In the genomic region with DNA sequence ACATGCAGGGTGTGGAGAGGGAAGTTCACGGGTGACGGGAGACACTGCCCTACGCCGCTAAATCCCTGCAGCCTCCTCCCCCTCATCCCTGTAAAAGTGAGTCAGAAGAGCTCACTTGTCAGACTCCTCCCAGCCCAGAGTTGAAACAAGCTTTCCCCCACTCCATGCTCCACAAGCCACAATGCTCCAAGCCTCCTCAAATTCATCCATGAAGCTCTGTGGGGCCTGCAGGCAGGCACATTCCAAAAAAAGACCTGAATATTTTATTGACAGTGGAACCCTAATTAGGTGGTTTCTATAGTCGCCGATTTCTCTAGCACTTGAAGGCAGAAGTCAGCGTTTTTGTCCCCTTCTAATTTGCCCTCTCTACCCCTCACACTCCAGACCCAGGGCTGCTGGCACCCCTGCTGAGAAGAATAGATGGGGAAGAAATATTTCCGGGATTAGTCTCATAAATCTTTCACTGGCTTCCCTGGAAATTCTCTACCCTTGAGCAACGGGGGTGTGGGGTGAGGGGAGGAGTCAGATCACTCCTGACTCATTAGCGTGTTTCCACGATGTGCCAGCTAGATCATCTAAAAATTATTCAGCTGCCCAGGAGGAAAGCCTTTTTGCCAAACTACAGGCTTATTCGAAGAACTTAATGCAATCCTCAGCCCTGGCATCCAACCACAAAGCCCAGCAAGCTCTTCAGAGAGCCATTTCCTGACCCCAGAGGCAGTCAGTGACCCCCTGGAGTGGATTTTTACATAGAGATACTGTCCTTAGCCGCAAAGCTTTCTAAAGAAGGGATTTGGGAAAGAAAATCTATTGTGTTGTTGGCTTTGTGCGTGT, we compare ENCODE assay signal across 1 cellular context.
A peak's percentile ranks its signal among the peaks of the same experiment; 100 is the strongest.
TF ChIP-seq lines count a peak whose summit lies in the region.

No MANE protein-coding gene starts in this region.

TF ChIP-seq in HEK293, 187 proteins besides CTCF, POLR2A, EP300 and RAD21 (continued from another document and continues in another):
- TF ChIP-seq ZNF513 (tag by site-specific recombination; IDR thresholded peaks at IDR 0.05): peak; percentile 22; the same call in 1 of the 2 replicates
- TF ChIP-seq ZNF580 (tag by site-specific recombination; IDR thresholded peaks at IDR 0.05): peak; percentile 81; the same call in 1 of the 2 replicates
- TF ChIP-seq, protein P1, sequence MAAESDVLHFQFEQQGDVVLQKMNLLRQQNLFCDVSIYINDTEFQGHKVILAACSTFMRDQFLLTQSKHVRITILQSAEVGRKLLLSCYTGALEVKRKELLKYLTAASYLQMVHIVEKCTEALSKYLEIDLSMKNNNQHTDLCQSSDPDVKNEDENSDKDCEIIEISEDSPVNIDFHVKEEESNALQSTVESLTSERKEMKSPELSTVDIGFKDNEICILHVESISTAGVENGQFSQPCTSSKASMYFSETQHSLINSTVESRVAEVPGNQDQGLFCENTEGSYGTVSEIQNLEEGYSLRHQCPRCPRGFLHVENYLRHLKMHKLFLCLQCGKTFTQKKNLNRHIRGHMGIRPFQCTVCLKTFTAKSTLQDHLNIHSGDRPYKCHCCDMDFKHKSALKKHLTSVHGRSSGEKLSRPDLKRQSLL (tag by site-specific recombination; IDR thresholded peaks at IDR 0.05): peak; percentile 86
- TF ChIP-seq ZNF704 (tag by site-specific recombination; IDR thresholded peaks at IDR 0.05): no peak
- TF ChIP-seq, protein P2, sequence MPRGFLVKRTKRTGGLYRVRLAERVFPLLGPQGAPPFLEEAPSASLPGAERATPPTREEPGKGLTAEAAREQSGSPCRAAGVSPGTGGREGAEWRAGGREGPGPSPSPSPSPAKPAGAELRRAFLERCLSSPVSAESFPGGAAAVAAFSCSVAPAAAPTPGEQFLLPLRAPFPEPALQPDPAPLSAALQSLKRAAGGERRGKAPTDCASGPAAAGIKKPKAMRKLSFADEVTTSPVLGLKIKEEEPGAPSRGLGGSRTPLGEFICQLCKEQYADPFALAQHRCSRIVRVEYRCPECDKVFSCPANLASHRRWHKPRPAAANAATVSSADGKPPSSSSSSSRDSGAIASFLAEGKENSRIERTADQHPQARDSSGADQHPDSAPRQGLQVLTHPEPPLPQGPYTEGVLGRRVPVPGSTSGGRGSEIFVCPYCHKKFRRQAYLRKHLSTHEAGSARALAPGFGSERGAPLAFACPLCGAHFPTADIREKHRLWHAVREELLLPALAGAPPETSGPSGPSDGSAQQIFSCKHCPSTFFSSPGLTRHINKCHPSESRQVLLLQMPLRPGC (tag by site-specific recombination; IDR thresholded peaks at IDR 0.05): peak; percentile 79; the same call in 1 of the 2 replicates
- TF ChIP-seq ZNF830 (tag by site-specific recombination; IDR thresholded peaks at IDR 0.05; ENCODE audit: low read depth): no peak
- TF ChIP-seq ZNF114 (tag by site-specific recombination; IDR thresholded peaks at IDR 0.05): no peak
- TF ChIP-seq ZNF184 (tag by site-specific recombination; IDR thresholded peaks at IDR 0.05): peak; percentile 90; the same call in 1 of the 2 replicates
- TF ChIP-seq ZNF366 (tag by site-specific recombination; conservative IDR thresholded peaks at IDR 0.05): 0 out of 2 replicates have a peak, but pooled peaks have one; percentile 56
- no peak for TF ChIP-seq ZNF266 (tag by site-specific recombination; IDR thresholded peaks at IDR 0.05; ENCODE audit: low read depth)
- TF ChIP-seq, protein P3, sequence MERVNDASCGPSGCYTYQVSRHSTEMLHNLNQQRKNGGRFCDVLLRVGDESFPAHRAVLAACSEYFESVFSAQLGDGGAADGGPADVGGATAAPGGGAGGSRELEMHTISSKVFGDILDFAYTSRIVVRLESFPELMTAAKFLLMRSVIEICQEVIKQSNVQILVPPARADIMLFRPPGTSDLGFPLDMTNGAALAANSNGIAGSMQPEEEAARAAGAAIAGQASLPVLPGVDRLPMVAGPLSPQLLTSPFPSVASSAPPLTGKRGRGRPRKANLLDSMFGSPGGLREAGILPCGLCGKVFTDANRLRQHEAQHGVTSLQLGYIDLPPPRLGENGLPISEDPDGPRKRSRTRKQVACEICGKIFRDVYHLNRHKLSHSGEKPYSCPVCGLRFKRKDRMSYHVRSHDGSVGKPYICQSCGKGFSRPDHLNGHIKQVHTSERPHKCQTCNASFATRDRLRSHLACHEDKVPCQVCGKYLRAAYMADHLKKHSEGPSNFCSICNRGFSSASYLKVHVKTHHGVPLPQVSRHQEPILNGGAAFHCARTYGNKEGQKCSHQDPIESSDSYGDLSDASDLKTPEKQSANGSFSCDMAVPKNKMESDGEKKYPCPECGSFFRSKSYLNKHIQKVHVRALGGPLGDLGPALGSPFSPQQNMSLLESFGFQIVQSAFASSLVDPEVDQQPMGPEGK (tag by site-specific recombination; IDR thresholded peaks at IDR 0.05): peak; percentile 88
- TF ChIP-seq ZNF426 (tag by site-specific recombination; IDR thresholded peaks at IDR 0.05): no peak
- peak; percentile 84 for TF ChIP-seq MZF1 (tag by site-specific recombination; IDR thresholded peaks at IDR 0.05; ENCODE audit: borderline replicate concordance)
- peak; percentile 64 for TF ChIP-seq ZNF660 (tag by site-specific recombination; IDR thresholded peaks at IDR 0.05)
- peak; percentile 85; the same call in 1 of the 2 replicates for TF ChIP-seq ZNF629 (tag by site-specific recombination; IDR thresholded peaks at IDR 0.05)
- TF ChIP-seq ZNF239 (tag by site-specific recombination; IDR thresholded peaks at IDR 0.05): no peak
- 0 out of 2 replicates have a peak, but pooled peaks have one; percentile 30 for TF ChIP-seq BCL11A (tag by site-specific recombination; IDR thresholded peaks at IDR 0.05; ENCODE audit: low read depth)
- 0 out of 2 replicates have a peak, but pooled peaks have one; percentile 33 for TF ChIP-seq ZSCAN4 (tag by site-specific recombination; IDR thresholded peaks at IDR 0.05)
- TF ChIP-seq ZNF37A (tag by site-specific recombination; IDR thresholded peaks at IDR 0.05): 0 out of 2 replicates have a peak, but pooled peaks have one; percentile 21
- TF ChIP-seq TRIM28 (IDR thresholded peaks at IDR 0.05; ENCODE audit: borderline replicate concordance, low read length): 0 out of 2 replicates have a peak, but pooled peaks have one; percentile 48
- TF ChIP-seq ZNF274 (IDR thresholded peaks at IDR 0.05; ENCODE audit: low read length): no peak
- no peak for TF ChIP-seq ZNF274 (tag by site-specific recombination; IDR thresholded peaks at IDR 0.05; ENCODE audit: borderline replicate concordance)
- TF ChIP-seq ZNF449 (tag by site-specific recombination; IDR thresholded peaks at IDR 0.05): 0 out of 2 replicates have a peak, but pooled peaks have one; percentile 11
- TF ChIP-seq, protein P4, sequence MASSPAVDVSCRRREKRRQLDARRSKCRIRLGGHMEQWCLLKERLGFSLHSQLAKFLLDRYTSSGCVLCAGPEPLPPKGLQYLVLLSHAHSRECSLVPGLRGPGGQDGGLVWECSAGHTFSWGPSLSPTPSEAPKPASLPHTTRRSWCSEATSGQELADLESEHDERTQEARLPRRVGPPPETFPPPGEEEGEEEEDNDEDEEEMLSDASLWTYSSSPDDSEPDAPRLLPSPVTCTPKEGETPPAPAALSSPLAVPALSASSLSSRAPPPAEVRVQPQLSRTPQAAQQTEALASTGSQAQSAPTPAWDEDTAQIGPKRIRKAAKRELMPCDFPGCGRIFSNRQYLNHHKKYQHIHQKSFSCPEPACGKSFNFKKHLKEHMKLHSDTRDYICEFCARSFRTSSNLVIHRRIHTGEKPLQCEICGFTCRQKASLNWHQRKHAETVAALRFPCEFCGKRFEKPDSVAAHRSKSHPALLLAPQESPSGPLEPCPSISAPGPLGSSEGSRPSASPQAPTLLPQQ (tag by site-specific recombination; IDR thresholded peaks at IDR 0.05): peak; percentile 78
- peak; percentile 66 for TF ChIP-seq OSR2 (tag by site-specific recombination; IDR thresholded peaks at IDR 0.05)
- TF ChIP-seq ZBTB20 (tag by site-specific recombination; IDR thresholded peaks at IDR 0.05): peak; percentile 96
- peak; percentile 91 for TF ChIP-seq WT1 (tag by site-specific recombination; IDR thresholded peaks at IDR 0.05)
- TF ChIP-seq ZSCAN16 (tag by site-specific recombination; IDR thresholded peaks at IDR 0.05): no peak
- no peak for TF ChIP-seq ZNF521 (tag by site-specific recombination; IDR thresholded peaks at IDR 0.05)
- TF ChIP-seq ZFHX2 (tag by site-specific recombination; conservative IDR thresholded peaks at IDR 0.05): 0 out of 2 replicates have a peak, but pooled peaks have one; percentile 9
- TF ChIP-seq ZNF132 (tag by site-specific recombination; IDR thresholded peaks at IDR 0.05; ENCODE audit: borderline replicate concordance): no peak
- no peak for TF ChIP-seq SCRT1 (tag by site-specific recombination; IDR thresholded peaks at IDR 0.05; ENCODE audit: borderline replicate concordance)
- peak; percentile 53; the same call in 1 of the 2 replicates for TF ChIP-seq SP3 (tag by site-specific recombination; IDR thresholded peaks at IDR 0.05)
- TF ChIP-seq, protein P5, sequence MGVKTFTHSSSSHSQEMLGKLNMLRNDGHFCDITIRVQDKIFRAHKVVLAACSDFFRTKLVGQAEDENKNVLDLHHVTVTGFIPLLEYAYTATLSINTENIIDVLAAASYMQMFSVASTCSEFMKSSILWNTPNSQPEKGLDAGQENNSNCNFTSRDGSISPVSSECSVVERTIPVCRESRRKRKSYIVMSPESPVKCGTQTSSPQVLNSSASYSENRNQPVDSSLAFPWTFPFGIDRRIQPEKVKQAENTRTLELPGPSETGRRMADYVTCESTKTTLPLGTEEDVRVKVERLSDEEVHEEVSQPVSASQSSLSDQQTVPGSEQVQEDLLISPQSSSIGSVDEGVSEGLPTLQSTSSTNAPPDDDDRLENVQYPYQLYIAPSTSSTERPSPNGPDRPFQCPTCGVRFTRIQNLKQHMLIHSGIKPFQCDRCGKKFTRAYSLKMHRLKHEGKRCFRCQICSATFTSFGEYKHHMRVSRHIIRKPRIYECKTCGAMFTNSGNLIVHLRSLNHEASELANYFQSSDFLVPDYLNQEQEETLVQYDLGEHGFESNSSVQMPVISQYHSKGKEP (tag by site-specific recombination; IDR thresholded peaks at IDR 0.05): 0 out of 2 replicates have a peak, but pooled peaks have one; percentile 45
- peak; percentile 94 for TF ChIP-seq GLIS1 (tag by site-specific recombination; IDR thresholded peaks at IDR 0.05)
- peak; percentile 89 for TF ChIP-seq ZNF10 (tag by site-specific recombination; IDR thresholded peaks at IDR 0.05)
- no peak for TF ChIP-seq ZNF670 (tag by site-specific recombination; IDR thresholded peaks at IDR 0.05; ENCODE audit: low read depth)
- TF ChIP-seq ZBTB8A (tag by site-specific recombination; IDR thresholded peaks at IDR 0.05): peak; percentile 73
- TF ChIP-seq, protein P6, sequence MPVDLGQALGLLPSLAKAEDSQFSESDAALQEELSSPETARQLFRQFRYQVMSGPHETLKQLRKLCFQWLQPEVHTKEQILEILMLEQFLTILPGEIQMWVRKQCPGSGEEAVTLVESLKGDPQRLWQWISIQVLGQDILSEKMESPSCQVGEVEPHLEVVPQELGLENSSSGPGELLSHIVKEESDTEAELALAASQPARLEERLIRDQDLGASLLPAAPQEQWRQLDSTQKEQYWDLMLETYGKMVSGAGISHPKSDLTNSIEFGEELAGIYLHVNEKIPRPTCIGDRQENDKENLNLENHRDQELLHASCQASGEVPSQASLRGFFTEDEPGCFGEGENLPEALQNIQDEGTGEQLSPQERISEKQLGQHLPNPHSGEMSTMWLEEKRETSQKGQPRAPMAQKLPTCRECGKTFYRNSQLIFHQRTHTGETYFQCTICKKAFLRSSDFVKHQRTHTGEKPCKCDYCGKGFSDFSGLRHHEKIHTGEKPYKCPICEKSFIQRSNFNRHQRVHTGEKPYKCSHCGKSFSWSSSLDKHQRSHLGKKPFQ (tag by site-specific recombination; IDR thresholded peaks at IDR 0.05): peak; percentile 66; the same call in 1 of the 2 replicates
- TF ChIP-seq ZNF48 (tag by site-specific recombination; IDR thresholded peaks at IDR 0.05): no peak
- peak; percentile 27 for TF ChIP-seq GFI1B (tag by site-specific recombination; IDR thresholded peaks at IDR 0.05)
- TF ChIP-seq ZNF24 (tag by site-specific recombination; IDR thresholded peaks at IDR 0.05): peak; percentile 86
- TF ChIP-seq ZNF600 (tag by site-specific recombination; IDR thresholded peaks at IDR 0.05): peak; percentile 93
- TF ChIP-seq ZBTB48 (tag by site-specific recombination; IDR thresholded peaks at IDR 0.05): peak; percentile 65; the same call in 1 of the 2 replicates
